In genomic region chr2:11213090-11213638, GRCh38 we compare ENCODE assay signal across 22 cellular contexts. TPM values are rescaled to one million over a fixed set of nuclear protein-coding genes. Genes with fewer than 3 reads are reported as not detected.
DNase-seq lines count a peak whose midpoint lies in the region; ATAC-seq, FAIRE-seq and TF ChIP-seq lines count a peak whose summit lies in the region.
"Had no signal": no experiment of that assay in that cellular context is flagged by ENCODE, and none has a peak within 500 bp of the region (broad histone marks: within the 10 kb centered on the region; RNA-seq: fewer than 3 reads in every experiment).

No MANE protein-coding gene starts in this region.

- POLR2A ChIA-PET in MCF 10A (lab: Yijun Ruan, JAX), result no interaction called here
- POLR2A ChIA-PET in SK-N-SH (lab: Yijun Ruan, JAX), result no interaction called here
- POLR2A ChIA-PET in activated CD8-positive, alpha-beta T cell treated with anti-CD3 and anti-CD28 coated beads, Interleukin-2, amount 10 ng/mL, durations not matched to agents 7 days and 5 days (lab: Charles Lee), result no interaction called here

- H3K4me1 Mint-ChIP-seq in MCF 10A (ENCODE audit: insufficient read depth, unreplicated experiment), result no peaks in the 10 kb centered on the region
- H3K4me1 Mint-ChIP-seq in activated CD8-positive, alpha-beta T cell treated with anti-CD3 and anti-CD28 coated beads, Interleukin-2, amount 10 ng/mL, durations not matched to agents 7 days and 5 days (ENCODE audit: low read depth), result no peaks in the 10 kb centered on the region

- no peak overlapping the region for H3K4me3 Mint-ChIP-seq in MCF 10A (ENCODE audit: unreplicated experiment)
- H3K4me3 Mint-ChIP-seq in activated CD8-positive, alpha-beta T cell treated with anti-CD3 and anti-CD28 coated beads, Interleukin-2, amount 10 ng/mL, durations not matched to agents 7 days and 5 days, result no peak overlapping the region
- H3K4me3 Mint-ChIP-seq: activated naive CD8-positive, alpha-beta T cell; CD4-positive, CD25-positive, alpha-beta regulatory T cell; natural killer cell treated with Interleukin-12 subunit alpha and Interleukin-12 subunit beta and Interleukin-15 and Interleukin-18, amount 100 ng/mL, for 72 hours had no signal

- WGBS in SK-N-SH (ENCODE audit: low lambda C conversion rate), result 67% methylated on average over 5 of the region's 5 CpGs

- H3K27me3 Mint-ChIP-seq in MCF 10A (ENCODE audit: insufficient read depth, unreplicated experiment), result no peaks in the 10 kb centered on the region
- no peaks in the 10 kb centered on the region for H3K27me3 Mint-ChIP-seq in activated CD8-positive, alpha-beta T cell treated with anti-CD3 and anti-CD28 coated beads, Interleukin-2, amount 10 ng/mL, durations not matched to agents 7 days and 5 days (ENCODE audit: low read depth)
- H3K27me3 Mint-ChIP-seq: activated naive CD8-positive, alpha-beta T cell; CD4-positive, CD25-positive, alpha-beta regulatory T cell; natural killer cell treated with Interleukin-12 subunit alpha and Interleukin-12 subunit beta and Interleukin-15 and Interleukin-18, amount 100 ng/mL, for 72 hours had no signal

- peaks cover 13% of the 10 kb centered on the region for H3F3A ChIP-seq in SK-N-SH (replicated peaks; ENCODE audit: insufficient read depth)

- no peaks in the 10 kb centered on the region for H3K9me3 ChIP-seq in breast epithelium
- H3K9me3 ChIP-seq in SK-N-SH, result no peaks in the 10 kb centered on the region
- H3K9me3 ChIP-seq: heart left ventricle, prostate gland had no signal

- BruUV-seq in MCF 10A (replicated peaks; lab: Mats Ljungman, UMichigan), result no TSS peak

- TF ChIP-seq EP300 in SK-N-SH (IDR thresholded peaks at IDR 0.05; ENCODE audit: borderline replicate concordance in 1 of 2, low read depth in 1 of 2, low read length in 1 of 2), result peak in 1 of 2 experiments; percentile 50; a peak in 1 of 4 replicates

- peaks cover 63% of the 10 kb centered on the region for H3K36me3 Mint-ChIP-seq in MCF 10A (ENCODE audit: insufficient read depth, unreplicated experiment)
- H3K36me3 Mint-ChIP-seq in activated CD8-positive, alpha-beta T cell treated with anti-CD3 and anti-CD28 coated beads, Interleukin-2, amount 10 ng/mL, durations not matched to agents 7 days and 5 days (ENCODE audit: low read depth), result peaks cover 22% of the 10 kb centered on the region

- H3K36me3 ChIP-seq in breast epithelium, result peaks cover 4% of the 10 kb centered on the region
- H3K36me3 ChIP-seq in SK-N-SH (replicated peaks in 1 of 2; ENCODE audit: control insufficient read depth in 1 of 2, insufficient read depth in 2 of 2, low read length in 1 of 2), result peaks cover 75 to 76% of the 10 kb centered on the region in 2 experiments

- H3K4me2 ChIP-seq in SK-N-SH, result no peak overlapping the region

- no peak overlapping the region for H3K27ac Mint-ChIP-seq in MCF 10A (ENCODE audit: low read depth, unreplicated experiment)
- no peak overlapping the region for H3K27ac Mint-ChIP-seq in activated CD8-positive, alpha-beta T cell treated with anti-CD3 and anti-CD28 coated beads, Interleukin-2, amount 10 ng/mL, durations not matched to agents 7 days and 5 days
- H3K27ac Mint-ChIP-seq: activated naive CD8-positive, alpha-beta T cell; natural killer cell treated with Interleukin-12 subunit alpha and Interleukin-12 subunit beta and Interleukin-15 and Interleukin-18, amount 100 ng/mL, for 72 hours had no signal

- FAIRE-seq in urothelium cell line (lab: Jason Lieb, UNC), result peak; percentile 59
- FAIRE-seq: H1 had no signal

- no peaks in the 10 kb centered on the region for H3K79me2 ChIP-seq in SK-N-SH (ENCODE audit: insufficient read depth)

- TF ChIP-seq CTCF in MCF 10A (IDR thresholded peaks at IDR 0.05; ENCODE audit: unreplicated experiment) (no peak), breast epithelium (IDR thresholded peaks at IDR 0.05) (no peak), SK-N-SH (IDR thresholded peaks at IDR 0.05) (no peak), fibroblast of the aortic adventitia (IDR thresholded peaks at IDR 0.05; ENCODE audit: insufficient read depth, low read length) (no peak)

- CTCF ChIA-PET in MCF 10A (lab: Yijun Ruan, JAX), result interaction anchor here (0.9 kb wide), 1 partner anchor 22 kb away, joined by 3 read pairs; no protein-coding TSS in a partner anchor
- CTCF ChIA-PET in SK-N-SH (lab: Yijun Ruan, JAX), result interaction anchor here (1.0 to 2.4 kb wide), 3 partner anchors 15 to 81 kb away, joined by 3 to 4 read pairs (median 3); a partner anchor contains a TSS
- CTCF ChIA-PET in activated CD8-positive, alpha-beta T cell treated with anti-CD3 and anti-CD28 coated beads, Interleukin-2, amount 10 ng/mL, durations not matched to agents 7 days and 5 days (lab: Charles Lee), result interaction anchor here (1.1 kb wide), 1 partner anchor 369 kb away, joined by 3 read pairs; no protein-coding TSS in a partner anchor

- intact Hi-C loops in MCF 10A (cut with micrococcal nuclease), result no loop called here
- intact Hi-C loops in breast epithelium (cut with DNase I; ENCODE audit: low total_unique reads), result no loop called here

- H4K20me1 ChIP-seq in SK-N-SH (ENCODE audit: insufficient read depth), result no peaks in the 10 kb centered on the region

- no peak overlapping the region for H2AFZ ChIP-seq in SK-N-SH (ENCODE audit: low read depth)

- H3K27me3 ChIP-seq in breast epithelium, result no peaks in the 10 kb centered on the region
- H3K27me3 ChIP-seq in SK-N-SH (ENCODE audit: insufficient read depth), result no peaks in the 10 kb centered on the region
- H3K27me3 ChIP-seq: cardiac muscle cell, heart left ventricle had no signal

- no peak for TF ChIP-seq RAD21 in SK-N-SH (IDR thresholded peaks at IDR 0.05; ENCODE audit: low read length)

- peak; percentile 30 for DNase-seq in MCF 10A (ENCODE audit: unreplicated experiment)
- DNase-seq in breast epithelium (ENCODE audit: low spot score in 2 of 2), result no peak
- DNase-seq in SK-N-SH, result no peak
- DNase-seq in fibroblast of the aortic adventitia (ENCODE audit: low read depth), result peak; percentile 60
- peak; percentile 46 for DNase-seq in urothelium cell line (ENCODE audit: low spot score)
- no peak for DNase-seq in NCI-H146 treated with DMSO at 0.1 percent for 48 hours (lab: John Stamatoyannopoulos, UW; ENCODE audit: unreplicated experiment)
- DNase-seq in activated CD8-positive, alpha-beta T cell treated with anti-CD3 and anti-CD28 coated beads, Interleukin-2, amount 10 ng/mL, durations not matched to agents 7 days and 5 days, result no peak
- no peak for DNase-seq in NCI-H1092 treated with DMSO at 0.1 percent for 48 hours (lab: John Stamatoyannopoulos, UW)
- DNase-seq: 8988T; activated T-cell treated with anti-CD3 and anti-CD28 coated beads, Interleukin-2, amount 50 U/mL, for 48 hours; CD4-positive, CD25-positive, alpha-beta regulatory T cell; heart left ventricle; islet precursor cell; mesenchymal stem cell; NCI-H1105 treated with DMSO at 0.1 percent for 48 hours; NCI-H526 treated with DMSO at 0.1 percent for 48 hours; T-helper 9 cell had no signal

- H3K4me3 ChIP-seq in breast epithelium (no peak overlapping the region), SK-N-SH (ENCODE audit: low read depth in 2 of 2, low read length in 1 of 2) (no peak overlapping the region), fibroblast of the aortic adventitia (ENCODE audit: low read depth, low read length) (no peak overlapping the region)
- H3K4me3 ChIP-seq: cardiac muscle cell, heart left ventricle, prostate gland had no signal

- no peaks in the 10 kb centered on the region for H3K4me1 ChIP-seq in breast epithelium
- no peaks in the 10 kb centered on the region; a peak in 1 of 4 replicates for H3K4me1 ChIP-seq in SK-N-SH (ENCODE audit: control insufficient read depth in 1 of 2, insufficient read depth in 2 of 2, low read depth in 1 of 2, low read length in 1 of 2)
- H3K4me1 ChIP-seq: heart left ventricle, prostate gland had no signal

- no peak for TF ChIP-seq POLR2A in breast epithelium (IDR thresholded peaks at IDR 0.05)

- no peak overlapping the region for H3K27ac ChIP-seq in breast epithelium
- H3K27ac ChIP-seq in SK-N-SH (ENCODE audit: low read depth in 2 of 2, low read length in 1 of 2), result peak overlapping the region in 1 of 2 experiments; percentile 12; a peak in 2 of 4 replicates
- H3K27ac ChIP-seq: cardiac muscle cell, heart left ventricle, prostate gland had no signal

- H3K9ac ChIP-seq in SK-N-SH, result no peak overlapping the region

- no peak for ATAC-seq in activated CD8-positive, alpha-beta T cell treated with anti-CD3 and anti-CD28 coated beads, Interleukin-2, amount 10 ng/mL, durations not matched to agents 7 days and 5 days
- ATAC-seq: heart left ventricle; natural killer cell treated with Interleukin-12 subunit alpha and Interleukin-12 subunit beta and Interleukin-15 and Interleukin-18, amount 100 ng/mL, for 72 hours had no signal

- no peaks in the 10 kb centered on the region for H3K9me2 ChIP-seq in SK-N-SH

- H3K9me3 Mint-ChIP-seq in MCF 10A (ENCODE audit: unreplicated experiment), result no peaks in the 10 kb centered on the region
- H3K9me3 Mint-ChIP-seq in activated CD8-positive, alpha-beta T cell treated with anti-CD3 and anti-CD28 coated beads, Interleukin-2, amount 10 ng/mL, durations not matched to agents 7 days and 5 days (ENCODE audit: insufficient read depth), result no peaks in the 10 kb centered on the region
- H3K9me3 Mint-ChIP-seq: CD4-positive, CD25-positive, alpha-beta regulatory T cell; natural killer cell treated with Interleukin-12 subunit alpha and Interleukin-12 subunit beta and Interleukin-15 and Interleukin-18, amount 100 ng/mL, for 72 hours had no signal

TF ChIP-seq in SK-N-SH, 30 proteins besides CTCF, POLR2A, EP300 and RAD21 (continues in another document):
- TF ChIP-seq TAF1 (IDR thresholded peaks at IDR 0.05; ENCODE audit: borderline replicate concordance, low read depth, low read length), result no peak
- TF ChIP-seq IRF3 (IDR thresholded peaks at IDR 0.05; ENCODE audit: low read depth, low read length), result no peak
- TF ChIP-seq MXI1 (IDR thresholded peaks at IDR 0.05; ENCODE audit: low read depth, low read length), result no peak
- TF ChIP-seq FOXM1 (IDR thresholded peaks at IDR 0.05; ENCODE audit: low read depth), result peak; percentile 21; the same call in 1 of the 2 replicates

RNA-seq across cellular contexts. Expression of gene SLC66A3, which starts 57.9 kb away (rescaled TPM):
- 3.7 and 5.0 TPM in 2 replicates for total RNA-seq in MCF 10A (2022)
- total RNA-seq in breast epithelium, result 100 to 1,000 TPM in 1 of 3 donors, 10 to 100 TPM in 2; 47.6 to 111 (median 62.6) TPM
- 49.0 and 53.9 TPM in 2 replicates for polyA plus RNA-seq in SK-N-SH (2012; rRNA removed)
- polyA plus RNA-seq in SK-N-SH (2012; cell fraction: cytosol; rRNA removed), result 43.8 and 49.4 TPM in 2 replicates
- 40.4 and 57.5 TPM in 2 replicates for polyA plus RNA-seq in SK-N-SH (2012; cell fraction: nucleus; rRNA removed)
- total RNA-seq in fibroblast of the aortic adventitia (ENCODE audit: low replicate concordance), result 48.2 and 83.1 TPM in 2 replicates
- 10 to 100 TPM; 14.3 to 16.9 TPM for total RNA-seq in activated CD8-positive, alpha-beta T cell treated with anti-CD3 and anti-CD28 coated beads, Interleukin-2, amount 10 ng/mL, durations not matched to agents 7 days and 5 days

Comparison
In these comparisons a context has a peak if more than half of its experiments do, and no peak if none do; other contexts are left out.
1. DNase-seq: peak in MCF 10A (single experiment), fibroblast of the aortic adventitia (single experiment) and urothelium cell line (single experiment); none in breast epithelium (0 of 2), SK-N-SH (single experiment), NCI-H146 treated with DMSO at 0.1 percent for 48 hours (single experiment), activated CD8-positive, alpha-beta T cell treated with anti-CD3 and anti-CD28 coated beads, Interleukin-2, amount 10 ng/mL, durations not matched to agents 7 days and 5 days (single experiment) and NCI-H1092 treated with DMSO at 0.1 percent for 48 hours (single experiment).